ENCODE assay signal across 8 cellular contexts in genomic region chr12:124994435-124994975, GRCh38. TPM values are rescaled to one million over a fixed set of nuclear protein-coding genes. Genes with fewer than 3 reads are reported as not detected.
A peak's percentile ranks its signal among the peaks of the same experiment; 100 is the strongest.
DNase-seq lines count a peak whose midpoint lies in the region; ATAC-seq, FAIRE-seq and TF ChIP-seq lines count a peak whose summit lies in the region.

No MANE protein-coding gene starts in this region.

- H3K27me3 ChIP-seq in GM06990 (replicated peaks; ENCODE audit: control insufficient read depth, insufficient read depth, low read length) (no peaks in the 10 kb centered on the region), SJCRH30 (no peaks in the 10 kb centered on the region), neutrophil (no peaks in the 10 kb centered on the region)

- H3K27ac ChIP-seq in SJCRH30 (peak overlapping the region; percentile 14; the same call in 1 of the 2 replicates), neutrophil (peak overlapping the region; percentile 85)

- no peak for TF ChIP-seq POLR2A in H54 (IDR thresholded peaks at IDR 0.05; ENCODE audit: low read depth, low read length)

- DNase-seq in GM06990 (ENCODE audit: extremely low read depth, insufficient read length) (no peak), SJCRH30 (peak; percentile 18 to 49), epithelial cell of proximal tubule (ENCODE audit: low read depth) (no peak), H54 (ENCODE audit: insufficient read length, low spot score) (no peak)
- no peak for DNase-seq in activated CD4-positive, CD25-positive, alpha-beta regulatory T cell treated with anti-CD3 and anti-CD28 coated beads, Interleukin-2, amount 50 U/mL, for 72 hours

- peak overlapping the region; percentile 86 for H3K4me3 ChIP-seq in GM06990 (replicated peaks; ENCODE audit: low read depth, low read length)
- H3K4me3 ChIP-seq in SJCRH30, result peak overlapping the region; percentile 82
- H3K4me3 ChIP-seq in epithelial cell of proximal tubule (ENCODE audit: low read depth, low read length), result peak overlapping the region; percentile 75
- peak overlapping the region; percentile 81 to 93 for H3K4me3 ChIP-seq in neutrophil (ENCODE audit: low read depth in 1 of 2, low read length in 1 of 2)

- peak; percentile 4 for TF ChIP-seq CTCF in GM06990 (IDR thresholded peaks at IDR 0.05; ENCODE audit: insufficient read depth, low read length, poor library complexity, severe bottlenecking)
- TF ChIP-seq CTCF in epithelial cell of proximal tubule (conservative IDR thresholded peaks at IDR 0.05; ENCODE audit: low read depth, low read length), result no peak
- no peak for TF ChIP-seq CTCF in neutrophil (IDR thresholded peaks at IDR 0.05)

- FAIRE-seq in H54 (lab: Jason Lieb, UNC), result no peak

- H3K36me3 ChIP-seq in GM06990 (ENCODE audit: control insufficient read depth, insufficient read depth, low read length), result no peaks in the 10 kb centered on the region; the same call in 1 of the 2 replicates
- no peaks in the 10 kb centered on the region for H3K36me3 ChIP-seq in SJCRH30
- no peaks in the 10 kb centered on the region for H3K36me3 ChIP-seq in neutrophil

- ATAC-seq in HG02623 (IDR thresholded peaks at IDR 0.05; ENCODE audit: unreplicated experiment), result peak; percentile 24
- ATAC-seq in GM21526 (IDR thresholded peaks at IDR 0.05; ENCODE audit: low FRiP score, unreplicated experiment), result no peak

- H3K4me1 ChIP-seq in SJCRH30 (no peaks in the 10 kb centered on the region), neutrophil (ENCODE audit: control insufficient read depth in 1 of 2, insufficient read depth in 1 of 2, low read depth in 1 of 2, low read length in 1 of 2) (peaks cover 43 to 44% of the 10 kb centered on the region in 2 experiments)

- H3K9me3 ChIP-seq in SJCRH30 (replicated peaks) (no peaks in the 10 kb centered on the region), neutrophil (no peaks in the 10 kb centered on the region)

RNA-seq across cellular contexts. Expression of gene BRI3BP, which starts 1.1 kb away (rescaled TPM):
- 20.7 and 21.9 TPM in 2 replicates for total RNA-seq in SJCRH30 (2014; rRNA removed; shearing (Covaris generic))
- 16.0 and 25.7 TPM in 2 replicates for total RNA-seq in epithelial cell of proximal tubule

RNA-seq across cellular contexts. Expression of gene DHX37, which starts 5.6 kb away (rescaled TPM):
- total RNA-seq in SJCRH30 (2014; rRNA removed; shearing (Covaris generic)), result 25.3 and 25.5 TPM in 2 replicates
- total RNA-seq in epithelial cell of proximal tubule, result 13.7 and 28.9 TPM in 2 replicates

Comparison
In these comparisons a context has a peak if more than half of its experiments do, and no peak if none do; other contexts are left out.
1. DNase-seq: peak in SJCRH30 (2 of 2); none in GM06990 (single experiment), epithelial cell of proximal tubule (single experiment), activated CD4-positive, CD25-positive, alpha-beta regulatory T cell treated with anti-CD3 and anti-CD28 coated beads, Interleukin-2, amount 50 U/mL, for 72 hours (single experiment) and H54 (single experiment).
2. Peak in every context shown above with its lines, with median percentiles within 50 percentile points of each other: H3K4me3 ChIP-seq.